25 cellular contexts compared by ENCODE assay signal in genomic region chr21:17538576-17538975, GRCh38.
"Had no signal": no experiment of that assay in that cellular context is flagged by ENCODE, and none has a peak within 500 bp of the region (broad histone marks: within the 10 kb centered on the region; RNA-seq: fewer than 3 reads in every experiment).

No MANE protein-coding gene starts in this region.

- H3K27ac Mint-ChIP-seq: naive thymus-derived CD4-positive, alpha-beta T cell; nephron progenitor cell had no signal

- DNase-seq: dorsolateral prefrontal cortex; effector CD8-positive, alpha-beta T cell; foreskin keratinocyte; heart left ventricle; kidney; left lung; mesenchymal stem cell; midbrain; naive thymus-derived CD4-positive, alpha-beta T cell; nephron progenitor cell; nucleus accumbens; stimulated activated CD4-positive, alpha-beta T cell treated with anti-CD3 and anti-CD28 coated beads, Interleukin-12 subunit alpha, Interleukin-12 subunit beta, amount 100 ng/mL, for 4 hours; stimulated activated CD4-positive, alpha-beta T cell treated with anti-CD3 and anti-CD28 coated beads, Interleukin-1b, Interleukin-23, amount 100 ng/mL, for 48 hours; stimulated activated CD4-positive, alpha-beta T cell treated with anti-CD3 and anti-CD28 coated beads, Interleukin-4, amount 100 ng/mL, for 1 hour; stimulated activated CD8-positive, alpha-beta memory T cell treated with anti-CD3 and anti-CD28 coated beads, Interleukin-4, amount 100 ng/mL, for 48 hours; stimulated activated naive CD4-positive, alpha-beta T cell treated with Interleukin-2 at 50 U/mL for 16 hours; stomach; thyroid gland; trophoblast cell had no signal

- H3K27me3 ChIP-seq: dorsolateral prefrontal cortex, esophagus muscularis mucosa, foreskin keratinocyte, gastroesophageal sphincter, heart left ventricle, hepatocyte, left lung, right atrium auricular region, stomach, thyroid gland had no signal

- H3K36me3 ChIP-seq: esophagus muscularis mucosa, gastroesophageal sphincter, heart left ventricle, left lung, prostate gland, right atrium auricular region, stomach, thyroid gland had no signal

- H3K27ac ChIP-seq: esophagus muscularis mucosa, foreskin keratinocyte, gastroesophageal sphincter, heart left ventricle, hepatocyte, left lung, prostate gland, right atrium auricular region, thyroid gland had no signal

- ATAC-seq: foreskin keratinocyte, gastroesophageal sphincter, left lung had no signal

- H3K4me3 ChIP-seq: dorsolateral prefrontal cortex, esophagus muscularis mucosa, gastroesophageal sphincter, heart left ventricle, hepatocyte, left lung, prostate gland, right atrium auricular region, smooth muscle cell, stomach, thyroid gland had no signal

- H3K4me1 ChIP-seq: right atrium auricular region had no signal

- H3K9me3 ChIP-seq: esophagus muscularis mucosa, gastroesophageal sphincter, left lung, prostate gland, right atrium auricular region, stomach, thyroid gland had no signal

- H3K4me3 Mint-ChIP-seq: naive thymus-derived CD4-positive, alpha-beta T cell; nephron progenitor cell had no signal

- H3K4me2 ChIP-seq: hepatocyte, smooth muscle cell had no signal
